ENCODE assay signal across 1 cellular context in genomic region chr13:100269837-100270236, GRCh38.
TF ChIP-seq lines count a peak whose summit lies in the region.

No MANE protein-coding gene starts in this region.

TF ChIP-seq in GM23338, 12 proteins besides CTCF, POLR2A, EP300 and RAD21 (continued from another document):
- TF ChIP-seq ZNF462 (CRISPR knock-in tag; IDR thresholded peaks at IDR 0.05): no peak
- no peak for TF ChIP-seq EZH2phosphoT487 (IDR thresholded peaks at IDR 0.05; ENCODE audit: unreplicated experiment)
- no peak for TF ChIP-seq EZH2 (IDR thresholded peaks at IDR 0.05; ENCODE audit: low read depth, unreplicated experiment)
